In genomic region chr20:53789913-53790675, GRCh38 we compare ENCODE assay signal across 14 cellular contexts.
DNase-seq lines count a peak whose midpoint lies in the region; ATAC-seq, FAIRE-seq and TF ChIP-seq lines count a peak whose summit lies in the region.
"Had no signal": no experiment of that assay in that cellular context is flagged by ENCODE, and none has a peak within 500 bp of the region (broad histone marks: within the 10 kb centered on the region; RNA-seq: fewer than 3 reads in every experiment).

No MANE protein-coding gene starts in this region.

- peaks cover 0 to 3% of the 10 kb centered on the region in 2 experiments; a peak in 1 of 4 replicates for H3K79me1 ChIP-seq in IMR-90 (ENCODE audit: low read depth in 1 of 2, low read length in 2 of 2)

- H3K4me1 ChIP-seq in IMR-90 (ENCODE audit: control insufficient read depth, insufficient read depth, low read length): peaks cover 10% of the 10 kb centered on the region
- H3K4me1 ChIP-seq in GM12878 (ENCODE audit: control insufficient read depth, insufficient read depth, low read length): peaks cover 12% of the 10 kb centered on the region
- peaks cover 30% of the 10 kb centered on the region for H3K4me1 ChIP-seq in neural progenitor cell
- H3K4me1 ChIP-seq: BLaER1, prostate gland had no signal

- RAD21 ChIA-PET in GM12878 (lab: Charles Lee; ENCODE audit: unreplicated experiment): no interaction called here

- peak overlapping the region; percentile 19; the same call in 1 of the 2 replicates for H4K91ac ChIP-seq in IMR-90 (ENCODE audit: insufficient read depth, low read depth, low read length)

- no peak overlapping the region for H2AK9ac ChIP-seq in IMR-90 (replicated peaks; ENCODE audit: low read depth, low read length, poor library complexity)

- H4K20me1 ChIP-seq in IMR-90 (ENCODE audit: insufficient read depth, low read length): no peaks in the 10 kb centered on the region
- H4K20me1 ChIP-seq in GM12878 (ENCODE audit: control insufficient read depth, insufficient read depth): no peaks in the 10 kb centered on the region
- no peaks in the 10 kb centered on the region for H4K20me1 ChIP-seq in neural progenitor cell (ENCODE audit: low read depth)
- H4K20me1 ChIP-seq: BLaER1 had no signal

- peaks cover 5% of the 10 kb centered on the region for H3F3A ChIP-seq in neural progenitor cell (ENCODE audit: low read depth)

- no peak overlapping the region for H3K4me3 Mint-ChIP-seq in neural progenitor cell
- H3K4me3 Mint-ChIP-seq in CD4-positive, alpha-beta T cell: no peak overlapping the region
- H3K4me3 Mint-ChIP-seq: activated B cell treated with CpG ODN at 0.5 μM for 24 hours had no signal

- POLR2A ChIA-PET in IMR-90 (lab: Charles Lee; ENCODE audit: unreplicated experiment): no interaction called here
- POLR2A ChIA-PET in GM12878 (lab: Charles Lee): interaction anchor here (0.6 kb wide), 1 partner anchor 139 kb away, joined by 3 read pairs; no protein-coding TSS in a partner anchor
- POLR2A ChIA-PET in CD4-positive, alpha-beta T cell (lab: Charles Lee): no interaction called here
- POLR2A ChIA-PET in GM10248 (lab: Yijun Ruan, JAX): no interaction called here

- peaks cover 5% of the 10 kb centered on the region for H3K27me3 Mint-ChIP-seq in neural progenitor cell (ENCODE audit: insufficient read depth, low read depth)
- H3K27me3 Mint-ChIP-seq in CD4-positive, alpha-beta T cell: no peaks in the 10 kb centered on the region
- H3K27me3 Mint-ChIP-seq: activated B cell treated with CpG ODN at 0.5 μM for 24 hours had no signal

- BruUV-seq in IMR-90 (replicated peaks; lab: Mats Ljungman, UMichigan) (no TSS peak), GM12878 (replicated peaks; lab: Mats Ljungman, UMichigan) (no TSS peak)

- H3K27me3 ChIP-seq in IMR-90 (ENCODE audit: control insufficient read depth, insufficient read depth, low read length) (no peaks in the 10 kb centered on the region), GM12878 (replicated peaks in 1 of 2; ENCODE audit: control insufficient read depth in 2 of 2, insufficient read depth in 2 of 2, low read length in 1 of 2) (no peaks in the 10 kb centered on the region), neural progenitor cell (no peaks in the 10 kb centered on the region)
- H3K27me3 ChIP-seq in CD4-positive, alpha-beta T cell (ENCODE audit: control insufficient read depth, insufficient read depth, low read length): no peaks in the 10 kb centered on the region
- H3K27me3 ChIP-seq: BLaER1, cardiac muscle cell, upper lobe of right lung had no signal

- no peaks in the 10 kb centered on the region for H3K9me3 ChIP-seq in IMR-90 (ENCODE audit: control insufficient read depth, insufficient read depth, low read length)
- no peaks in the 10 kb centered on the region for H3K9me3 ChIP-seq in GM12878 (replicated peaks; ENCODE audit: control insufficient read depth, insufficient read depth, low read length)
- H3K9me3 ChIP-seq in neural progenitor cell (ENCODE audit: low read depth): no peaks in the 10 kb centered on the region
- H3K9me3 ChIP-seq in CD4-positive, alpha-beta T cell (ENCODE audit: control insufficient read depth, low read length): no peaks in the 10 kb centered on the region
- H3K9me3 ChIP-seq: BLaER1, prostate gland, upper lobe of right lung had no signal

- CTCF ChIA-PET in IMR-90 (lab: Yijun Ruan, JAX) (no interaction called here), GM12878 (lab: Yijun Ruan, JAX) (interaction anchor here (1.3 kb wide), 1 partner anchor 10 kb away, joined by 4 read pairs; no protein-coding TSS in a partner anchor), GM10248 (lab: Yijun Ruan, JAX) (no interaction called here)
- CTCF ChIA-PET in CD4-positive, alpha-beta T cell (lab: Charles Lee): no interaction called here

- ATAC-seq in IMR-90 (ENCODE audit: low read depth): peak; percentile 69
- ATAC-seq in GM12878: no peak
- ATAC-seq in CD4-positive, alpha-beta T cell (ENCODE audit: poor library complexity): no peak
- ATAC-seq: upper lobe of right lung had no signal

- DNase-seq in CD1c-positive myeloid dendritic cell (ENCODE audit: extremely low spot score) (peak; percentile 19), IMR-90 (no peak), GM12878 (ENCODE audit: low read depth, low spot score) (no peak), neural progenitor cell (ENCODE audit: low spot score) (no peak), DMS 273 treated with DMSO at 0.1 percent for 48 hours (lab: John Stamatoyannopoulos, UW) (no peak), GM10248 (ENCODE audit: extremely low spot score) (no peak)
- no peak for DNase-seq in CD4-positive, alpha-beta T cell
- no peak for DNase-seq in activated CD8-positive, alpha-beta memory T cell treated with anti-CD3 and anti-CD28 coated beads, Interleukin-2, amount 50 U/mL, for 48 hours
- DNase-seq: activated B cell treated with CpG ODN at 0.5 μM for 24 hours, NCI-H2171, upper lobe of right lung had no signal

- peak overlapping the region; percentile 2; the same call in 1 of the 2 replicates for H2BK20ac ChIP-seq in IMR-90 (ENCODE audit: low read depth, low read length)

- H3K4me2 ChIP-seq in IMR-90 (ENCODE audit: low read depth, low read length) (peak overlapping the region; percentile 6; the same call in 1 of the 2 replicates), GM12878 (ENCODE audit: control insufficient read depth, insufficient read depth) (no peak overlapping the region), neural progenitor cell (no peak overlapping the region)
- H3K4me2 ChIP-seq: BLaER1 had no signal

- H3K23ac ChIP-seq in IMR-90 (ENCODE audit: low read depth, low read length): 0 out of 2 replicates have a peak overlapping the region, but pooled peaks have one; percentile 18

- H2BK5ac ChIP-seq in IMR-90 (ENCODE audit: low read depth, low read length, poor library complexity, severe bottlenecking): peak overlapping the region; percentile 55

- H2BK120ac ChIP-seq in IMR-90 (ENCODE audit: low read depth, low read length): peak overlapping the region; percentile 4

- WGBS in IMR-90 (ENCODE audit: extremely low coverage in 2 of 2, insufficient read length in 1 of 2), 2 experiments: 94% methylated on average over 3 of the region's 12 CpGs; no CpG with 5 or more reads in 1 of the 2 experiments
- WGBS in GM12878 (ENCODE audit: insufficient coverage, insufficient replicate concordance, low lambda C conversion rate, missing lambda C conversion rate): 82% methylated on average over 12 of the region's 12 CpGs

- 0 out of 2 replicates have a peak overlapping the region, but pooled peaks have one; percentile 34 for H3K14ac ChIP-seq in IMR-90 (replicated peaks; ENCODE audit: low read depth, low read length)

- H3K27ac Mint-ChIP-seq in neural progenitor cell: no peak overlapping the region
- H3K27ac Mint-ChIP-seq in CD4-positive, alpha-beta T cell: no peak overlapping the region
- H3K27ac Mint-ChIP-seq: activated B cell treated with CpG ODN at 0.5 μM for 24 hours had no signal

- H3K36me3 Mint-ChIP-seq in neural progenitor cell: no peaks in the 10 kb centered on the region
- H3K36me3 Mint-ChIP-seq in CD4-positive, alpha-beta T cell (ENCODE audit: low read depth): no peaks in the 10 kb centered on the region

- H3K27ac ChIP-seq in IMR-90 (ENCODE audit: insufficient read depth, low read length) (peak overlapping the region; percentile 23; the same call in 1 of the 2 replicates), GM12878 (ENCODE audit: control insufficient read depth, insufficient read depth) (no peak overlapping the region), neural progenitor cell (no peak overlapping the region)
- H3K27ac ChIP-seq in CD4-positive, alpha-beta T cell (ENCODE audit: low read depth, low read length): no peak overlapping the region
- H3K27ac ChIP-seq: BLaER1, cardiac muscle cell, upper lobe of right lung had no signal

- H2AFZ ChIP-seq in IMR-90 (replicated peaks; ENCODE audit: low read length, poor library complexity) (no peak overlapping the region), GM12878 (ENCODE audit: control insufficient read depth, low read depth, low read length) (no peak overlapping the region), neural progenitor cell (replicated peaks) (peak overlapping the region; percentile 13)

- no peak for TF ChIP-seq POLR2A in IMR-90 (IDR thresholded peaks at IDR 0.05; ENCODE audit: low read depth, low read length)
- TF ChIP-seq POLR2A in GM12878 (IDR thresholded peaks at IDR 0.05; ENCODE audit: low read depth, low read length): no peak

- H3K4me3 ChIP-seq in IMR-90 (ENCODE audit: insufficient read depth, low read depth, low read length) (no peak overlapping the region), GM12878 (no peak overlapping the region), neural progenitor cell (no peak overlapping the region)
- H3K4me3 ChIP-seq: BLaER1, cardiac muscle cell, prostate gland, upper lobe of right lung had no signal

- no peaks in the 10 kb centered on the region for H3K36me3 ChIP-seq in IMR-90 (ENCODE audit: control insufficient read depth, insufficient read depth, low read length)
- H3K36me3 ChIP-seq in GM12878 (ENCODE audit: control insufficient read depth in 2 of 2, insufficient read depth in 2 of 2, low read length in 1 of 2): no peaks in the 10 kb centered on the region
- H3K36me3 ChIP-seq in neural progenitor cell: no peaks in the 10 kb centered on the region
- H3K36me3 ChIP-seq: BLaER1, cardiac muscle cell, prostate gland, upper lobe of right lung had no signal

- peak overlapping the region; percentile 23; the same call in 1 of the 2 replicates for H3K4ac ChIP-seq in IMR-90 (ENCODE audit: low read depth, low read length)

- no peak for TF ChIP-seq CTCF in IMR-90 (conservative IDR thresholded peaks at IDR 0.05; ENCODE audit: low read depth, low read length)
- TF ChIP-seq CTCF in GM12878 (IDR thresholded peaks at IDR 0.05 in 2 of 3, conservative IDR thresholded peaks at IDR 0.05 in 1 of 3; ENCODE audit: control insufficient read depth in 2 of 3, extremely low read depth in 1 of 3, insufficient read depth in 1 of 3, low read depth in 3 of 3, low read length in 3 of 3): no peak
- no peak for TF ChIP-seq CTCF in neural progenitor cell (IDR thresholded peaks at IDR 0.05)
- no peak for TF ChIP-seq CTCF in CD4-positive, alpha-beta T cell (IDR thresholded peaks at IDR 0.05)
- no peak for TF ChIP-seq CTCF in GM10248 (IDR thresholded peaks at IDR 0.05; ENCODE audit: control extremely low read depth, extremely low read depth, low read depth, missing control alignments)

- H2BK15ac ChIP-seq in IMR-90 (ENCODE audit: low read depth, low read length): peak overlapping the region; percentile 54; the same call in 1 of the 3 replicates

- peaks cover 12% of the 10 kb centered on the region for H3K9me1 ChIP-seq in IMR-90 (ENCODE audit: insufficient read depth, low read length)

- peaks cover 28% of the 10 kb centered on the region for H3K4me1 Mint-ChIP-seq in neural progenitor cell
- H3K4me1 Mint-ChIP-seq in CD4-positive, alpha-beta T cell (ENCODE audit: low read depth): peaks cover 13% of the 10 kb centered on the region

- H2AK5ac ChIP-seq in IMR-90 (ENCODE audit: low read depth, low read length): peak overlapping the region; percentile 27; the same call in 1 of the 2 replicates

- in situ Hi-C loops in IMR-90 (cut with MboI; ENCODE audit: low sequenced_read_pairs): no loop called here
- in situ Hi-C loops in GM12878 (cut with MboI): no loop called here

- no peak for FAIRE-seq in GM12878 (lab: Jason Lieb, UNC)

- no peak for TF ChIP-seq RAD21 in IMR-90 (IDR thresholded peaks at IDR 0.05; ENCODE audit: low read length)
- TF ChIP-seq RAD21 in GM12878 (IDR thresholded peaks at IDR 0.05; ENCODE audit: insufficient read depth, low read depth, low read length): no peak

- intact Hi-C loops in IMR-90 (cut with micrococcal nuclease): no loop called here
- intact Hi-C loops in GM12878 (cut with micrococcal nuclease; ENCODE audit: unreplicated experiment): no loop called here
- intact Hi-C loops in CD4-positive, alpha-beta T cell (cut with DNase I, micrococcal nuclease): no loop called here

- H3K9ac ChIP-seq in IMR-90 (ENCODE audit: low read depth, low read length) (no peak overlapping the region; the same call in 1 of the 2 replicates), GM12878 (ENCODE audit: control insufficient read depth, insufficient read depth, low read length) (no peak overlapping the region), neural progenitor cell (no peak overlapping the region)
- H3K9ac ChIP-seq: BLaER1 had no signal

- TF ChIP-seq EP300 in GM12878 (IDR thresholded peaks at IDR 0.05; ENCODE audit: borderline replicate concordance in 1 of 2, control insufficient read depth in 1 of 2, low read depth in 2 of 2, low read length in 2 of 2): no peak

- dilution Hi-C loops in IMR-90 (cut with HindIII; ENCODE audit: low sequenced_read_pairs, unreplicated experiment): no loop called here

- SMC1A ChIA-PET in GM12878 (lab: Charles Lee; ENCODE audit: uncharacterized antibody, unreplicated experiment): interaction anchor here (0.9 to 2.1 kb wide), 3 partner anchors 10 to 27 kb away, joined by 3 to 7 read pairs (median 3); no protein-coding TSS in a partner anchor

- H4K5ac ChIP-seq in IMR-90 (ENCODE audit: low read depth, low read length): peak overlapping the region; percentile 43; the same call in 1 of the 2 replicates

- H3K56ac ChIP-seq in IMR-90 (ENCODE audit: extremely low read depth, insufficient read depth, low read length): no peak overlapping the region

- H3K79me2 ChIP-seq in GM12878 (ENCODE audit: control insufficient read depth, insufficient read depth, low read length) (no peaks in the 10 kb centered on the region), neural progenitor cell (ENCODE audit: low read depth) (no peaks in the 10 kb centered on the region)

- H3K9me3 Mint-ChIP-seq in neural progenitor cell: no peaks in the 10 kb centered on the region
- no peaks in the 10 kb centered on the region for H3K9me3 Mint-ChIP-seq in CD4-positive, alpha-beta T cell
- H3K9me3 Mint-ChIP-seq: activated B cell treated with CpG ODN at 0.5 μM for 24 hours had no signal

- H3K18ac ChIP-seq in IMR-90 (ENCODE audit: low read depth, low read length): peak overlapping the region; percentile 57

- H4K8ac ChIP-seq in IMR-90 (ENCODE audit: low read depth in 2 of 2, low read length in 2 of 2): peak overlapping the region in 1 of 2 experiments; percentile 41; a peak in 2 of 4 replicates
